Comparison of ENCODE assay signal across 15 cellular contexts in genomic region chr5:131524431-131524830, GRCh38.
DNase-seq lines count a peak whose midpoint lies in the region; ATAC-seq and TF ChIP-seq lines count a peak whose summit lies in the region.
"Had no signal": no experiment of that assay in that cellular context is flagged by ENCODE, and none has a peak within 500 bp of the region (broad histone marks: within the 10 kb centered on the region; RNA-seq: fewer than 3 reads in every experiment).

No MANE protein-coding gene starts in this region.

- no peaks in the 10 kb centered on the region for H3K9me2 ChIP-seq in neural cell (ENCODE audit: insufficient read depth, low read length)

- H3K4me1 Mint-ChIP-seq in activated naive CD8-positive, alpha-beta T cell (ENCODE audit: low read depth), result peaks cover 80% of the 10 kb centered on the region
- H3K4me1 Mint-ChIP-seq in activated naive CD8-positive, alpha-beta T cell treated with anti-CD3 and anti-CD28 coated beads, Interleukin-2, amount 50 U/mL, for 24 hours, result peaks cover 55% of the 10 kb centered on the region
- H3K4me1 Mint-ChIP-seq in CD4-positive, CD25-positive, alpha-beta regulatory T cell, result peaks cover 51 to 78% (median 63%) of the 10 kb centered on the region in 4 donors
- H3K4me1 Mint-ChIP-seq in T-helper 17 cell, result peaks cover 44% of the 10 kb centered on the region

- no peaks in the 10 kb centered on the region for H3K9me3 Mint-ChIP-seq in activated naive CD8-positive, alpha-beta T cell (ENCODE audit: low read depth)
- H3K9me3 Mint-ChIP-seq in activated naive CD8-positive, alpha-beta T cell treated with anti-CD3 and anti-CD28 coated beads, Interleukin-2, amount 50 U/mL, for 24 hours, result no peaks in the 10 kb centered on the region
- H3K9me3 Mint-ChIP-seq in CD4-positive, CD25-positive, alpha-beta regulatory T cell, result no peaks in the 10 kb centered on the region

- H3K4me3 Mint-ChIP-seq in activated naive CD8-positive, alpha-beta T cell, result peak overlapping the region; percentile 40
- no peak overlapping the region for H3K4me3 Mint-ChIP-seq in activated naive CD8-positive, alpha-beta T cell treated with anti-CD3 and anti-CD28 coated beads, Interleukin-2, amount 50 U/mL, for 24 hours
- no peak overlapping the region for H3K4me3 Mint-ChIP-seq in CD4-positive, CD25-positive, alpha-beta regulatory T cell
- H3K4me3 Mint-ChIP-seq in T-helper 17 cell, result no peak overlapping the region

- no peak for ATAC-seq in activated naive CD8-positive, alpha-beta T cell treated with anti-CD3 and anti-CD28 coated beads, Interleukin-2, amount 50 U/mL, for 24 hours
- no peak for ATAC-seq in CD4-positive, CD25-positive, alpha-beta regulatory T cell (ENCODE audit: low read depth in 2 of 2)
- no peak for ATAC-seq in T-helper 17 cell
- ATAC-seq: PC-3 had no signal

- no peak for DNase-seq in activated naive CD8-positive, alpha-beta T cell treated with anti-CD3 and anti-CD28 coated beads, Interleukin-2, amount 50 U/mL, for 24 hours
- no peak for DNase-seq in CD4-positive, CD25-positive, alpha-beta regulatory T cell
- DNase-seq in T-helper 17 cell, result no peak
- no peak for DNase-seq in NCI-H2081 (lab: John Stamatoyannopoulos, UW)
- DNase-seq in foreskin melanocyte, result no peak
- DNase-seq: H7, NCI-H187, NCI-H2227 treated with DMSO at 0.1 percent for 48 hours, PC-3, SJCRH30 had no signal

- H3K9me3 ChIP-seq in CD4-positive, CD25-positive, alpha-beta regulatory T cell (ENCODE audit: control insufficient read depth in 2 of 2, low read length in 2 of 2), result no peaks in the 10 kb centered on the region
- H3K9me3 ChIP-seq in T-helper 17 cell (ENCODE audit: control insufficient read depth, low read length, poor library complexity, severe bottlenecking) (no peaks in the 10 kb centered on the region), neural cell (ENCODE audit: low read length) (no peaks in the 10 kb centered on the region)
- H3K9me3 ChIP-seq: SJCRH30 had no signal

- H3K4me2 ChIP-seq in neural cell (ENCODE audit: low read length), result peak overlapping the region; percentile 2
- H3K4me2 ChIP-seq: KMS-11 had no signal

- no peaks in the 10 kb centered on the region for H4K20me1 ChIP-seq in neural cell (ENCODE audit: insufficient read depth)

- no peak for TF ChIP-seq EP300 in neural cell (conservative IDR thresholded peaks at IDR 0.05; ENCODE audit: poor library complexity, severe bottlenecking)

- H3K27me3 ChIP-seq in CD4-positive, CD25-positive, alpha-beta regulatory T cell (ENCODE audit: control insufficient read depth, insufficient read depth, low read length), result no peaks in the 10 kb centered on the region
- H3K27me3 ChIP-seq in neural cell (ENCODE audit: insufficient read depth, low read depth, low read length), result no peaks in the 10 kb centered on the region
- H3K27me3 ChIP-seq: SJCRH30 had no signal

- peaks cover 17% of the 10 kb centered on the region for H3K36me3 Mint-ChIP-seq in activated naive CD8-positive, alpha-beta T cell
- peaks cover 25% of the 10 kb centered on the region for H3K36me3 Mint-ChIP-seq in activated naive CD8-positive, alpha-beta T cell treated with anti-CD3 and anti-CD28 coated beads, Interleukin-2, amount 50 U/mL, for 24 hours (ENCODE audit: low read depth)
- H3K36me3 Mint-ChIP-seq in CD4-positive, CD25-positive, alpha-beta regulatory T cell, result peaks cover 33% of the 10 kb centered on the region
- peaks cover 9% of the 10 kb centered on the region for H3K36me3 Mint-ChIP-seq in T-helper 17 cell (ENCODE audit: low read depth)

- H3K9ac ChIP-seq in neural cell (ENCODE audit: low read length), result no peak overlapping the region
- H3K9ac ChIP-seq: KMS-11 had no signal

- peak overlapping the region; percentile 2 for H3K4me3 ChIP-seq in CD4-positive, CD25-positive, alpha-beta regulatory T cell (ENCODE audit: low read depth, low read length)
- peak overlapping the region; percentile 32 for H3K4me3 ChIP-seq in neural cell (ENCODE audit: low read length)
- H3K4me3 ChIP-seq: SJCRH30 had no signal

- H3F3A ChIP-seq in neural cell (ENCODE audit: insufficient read depth, low read length, poor library complexity, severe bottlenecking), result no peaks in the 10 kb centered on the region

- H3K27me3 Mint-ChIP-seq in activated naive CD8-positive, alpha-beta T cell, result no peaks in the 10 kb centered on the region
- H3K27me3 Mint-ChIP-seq in activated naive CD8-positive, alpha-beta T cell treated with anti-CD3 and anti-CD28 coated beads, Interleukin-2, amount 50 U/mL, for 24 hours, result no peaks in the 10 kb centered on the region
- peaks cover 4% of the 10 kb centered on the region for H3K27me3 Mint-ChIP-seq in CD4-positive, CD25-positive, alpha-beta regulatory T cell
- H3K27me3 Mint-ChIP-seq in T-helper 17 cell, result no peaks in the 10 kb centered on the region

- H3K27ac Mint-ChIP-seq in activated naive CD8-positive, alpha-beta T cell, result no peak overlapping the region
- H3K27ac Mint-ChIP-seq in activated naive CD8-positive, alpha-beta T cell treated with anti-CD3 and anti-CD28 coated beads, Interleukin-2, amount 50 U/mL, for 24 hours, result no peak overlapping the region
- H3K27ac Mint-ChIP-seq in CD4-positive, CD25-positive, alpha-beta regulatory T cell, result no peak overlapping the region
- peak overlapping the region; percentile 67 for H3K27ac Mint-ChIP-seq in T-helper 17 cell

- H3K36me3 ChIP-seq in CD4-positive, CD25-positive, alpha-beta regulatory T cell (ENCODE audit: control insufficient read depth, insufficient read depth, low read length), result peaks cover 19% of the 10 kb centered on the region
- H3K36me3 ChIP-seq in neural cell (ENCODE audit: insufficient read depth, low read length), result peaks cover 5% of the 10 kb centered on the region

- no peak overlapping the region for H2AFZ ChIP-seq in neural cell (ENCODE audit: low read depth, low read length)

- H3K4me1 ChIP-seq in CD4-positive, CD25-positive, alpha-beta regulatory T cell (ENCODE audit: control insufficient read depth, insufficient read depth, low read length, poor library complexity, severe bottlenecking), result peaks cover 44% of the 10 kb centered on the region
- H3K4me1 ChIP-seq: SJCRH30 had no signal

- no peak overlapping the region for H3K27ac ChIP-seq in CD4-positive, CD25-positive, alpha-beta regulatory T cell (ENCODE audit: insufficient read depth, low read length, poor library complexity, severe bottlenecking)
- H3K27ac ChIP-seq in neural cell (ENCODE audit: low read length), result no peak overlapping the region
- H3K27ac ChIP-seq: C4-2B, KMS-11, RWPE1, SJCRH30 had no signal

- H3K79me2 ChIP-seq in neural cell (replicated peaks; ENCODE audit: insufficient read depth, low read length), result peaks cover 32% of the 10 kb centered on the region

- no peak for TF ChIP-seq RAD21 in neural cell (conservative IDR thresholded peaks at IDR 0.05)

- TF ChIP-seq CTCF in neural cell (IDR thresholded peaks at IDR 0.05; ENCODE audit: poor library complexity, severe bottlenecking), result no peak

TF ChIP-seq in neural cell, 6 proteins besides CTCF, POLR2A, EP300 and RAD21:
- no peak for TF ChIP-seq MXI1 (conservative IDR thresholded peaks at IDR 0.05; ENCODE audit: poor library complexity, severe bottlenecking)
- TF ChIP-seq TAF1 (IDR thresholded peaks at IDR 0.05; ENCODE audit: low read depth), result no peak
- TF ChIP-seq POLR2AphosphoS5 (IDR thresholded peaks at IDR 0.05), result no peak
- TF ChIP-seq SMC3 (conservative IDR thresholded peaks at IDR 0.05; ENCODE audit: poor library complexity), result no peak
- no peak for TF ChIP-seq EZH2 (IDR thresholded peaks at IDR 0.05; ENCODE audit: borderline replicate concordance, insufficient read depth, low read length, poor library complexity, severe bottlenecking)
- TF ChIP-seq REST (IDR thresholded peaks at IDR 0.05; ENCODE audit: borderline replicate concordance), result no peak
